In genomic region chr5:151729597-151729996, GRCh38 we compare ENCODE assay signal across 1 cellular context. TPM values are rescaled to one million over a fixed set of nuclear protein-coding genes. Genes with fewer than 3 reads are reported as not detected.
"Had no signal": no experiment of that assay in that cellular context is flagged by ENCODE, and none has a peak within 500 bp of the region (broad histone marks: within the 10 kb centered on the region; RNA-seq: fewer than 3 reads in every experiment).

No MANE protein-coding gene starts in this region.

RNA-seq across cellular contexts. Expression of gene SPARC, which starts 42.9 kb away (rescaled TPM):
- total RNA-seq: activated CD8-positive, alpha-beta T cell treated with anti-CD3 and anti-CD28 coated beads for 36 hours had no signal
